ENCODE assay signal across 24 cellular contexts in genomic region chr12:27693403-27693802, GRCh38. TPM values are rescaled to one million over a fixed set of nuclear protein-coding genes. Genes with fewer than 3 reads are reported as not detected.
"Had no signal": no experiment of that assay in that cellular context is flagged by ENCODE, and none has a peak within 500 bp of the region (broad histone marks: within the 10 kb centered on the region; RNA-seq: fewer than 3 reads in every experiment).

No MANE protein-coding gene starts in this region.

- ATAC-seq: foreskin keratinocyte, gastroesophageal sphincter, heart left ventricle, left cardiac atrium, left lung, left ventricle myocardium superior, lower lobe of right lung, mucosa of descending colon had no signal

- H3K4me1 ChIP-seq: esophagus muscularis mucosa, foreskin keratinocyte, gastroesophageal sphincter, heart left ventricle, left lung, lower lobe of right lung had no signal

- H3K4me2 ChIP-seq: hepatocyte had no signal

- H3K9me3 ChIP-seq: esophagus muscularis mucosa, gastroesophageal sphincter, heart left ventricle, left lung, lower lobe of right lung, mucosa of descending colon had no signal

- H3K27ac ChIP-seq: coronary artery, esophagus muscularis mucosa, foreskin keratinocyte, gastroesophageal sphincter, heart left ventricle, hepatocyte, left lung, lower lobe of right lung had no signal

- H2AFZ ChIP-seq: hepatocyte had no signal

- FAIRE-seq: colon, endothelial cell of umbilical vein, frontal cortex, islet of Langerhans, keratinocyte had no signal

- H3K4me3 ChIP-seq: coronary artery, dorsolateral prefrontal cortex, esophagus muscularis mucosa, gastroesophageal sphincter, heart left ventricle, hepatocyte, left lung, lower lobe of right lung, mucosa of descending colon had no signal

- H3K27me3 ChIP-seq: dorsolateral prefrontal cortex, esophagus muscularis mucosa, foreskin keratinocyte, gastroesophageal sphincter, heart left ventricle, hepatocyte, left lung had no signal

- H3K79me2 ChIP-seq: hepatocyte had no signal

- DNase-seq: dermis blood vessel endothelial cell; dorsolateral prefrontal cortex; effector CD4-positive, alpha-beta T cell; effector memory CD4-positive, alpha-beta T cell; foreskin keratinocyte; heart left ventricle; hypothalamus; left cardiac atrium; left lung; left ventricle myocardium superior; lower lobe of right lung; mesenchymal stem cell; mucosa of descending colon; naive B cell had no signal

RNA-seq across cellular contexts. Expression of gene REP15, which starts 2.8 kb away (rescaled TPM):
- total RNA-seq: epithelial cell of proximal tubule had no signal
